ENCODE assay signal across 24 cellular contexts in the genomic region with DNA sequence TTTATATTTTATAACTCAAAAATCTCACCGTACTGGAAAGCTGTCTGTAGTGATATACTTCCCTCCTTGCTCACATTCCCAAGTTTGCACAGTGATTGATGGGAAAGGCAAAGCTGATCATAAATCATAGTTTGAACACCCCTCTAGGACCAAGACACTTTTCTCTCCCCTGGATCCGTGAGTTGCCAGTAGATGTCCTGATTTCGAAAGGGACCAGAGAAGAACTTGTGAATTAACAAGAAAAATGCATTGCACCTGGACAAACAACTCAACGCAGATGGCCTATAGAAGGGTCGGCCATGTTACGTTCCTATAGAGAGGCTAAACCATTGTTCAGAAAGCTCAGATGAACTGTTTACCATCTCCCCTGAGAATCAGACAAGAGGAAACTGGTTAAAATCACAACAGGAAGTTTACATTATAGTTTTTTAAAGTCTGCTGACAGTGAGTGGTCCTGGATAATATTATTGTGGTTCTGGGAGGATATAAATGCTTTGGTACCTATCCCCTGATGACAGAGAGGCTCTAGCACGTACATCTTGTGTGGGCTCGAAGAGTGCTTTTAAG.
DNase-seq lines count a peak whose midpoint lies in the region; ATAC-seq, FAIRE-seq and TF ChIP-seq lines count a peak whose summit lies in the region.
"Had no signal": no experiment of that assay in that cellular context is flagged by ENCODE, and none has a peak within 500 bp of the region (broad histone marks: within the 10 kb centered on the region; RNA-seq: fewer than 3 reads in every experiment).

No MANE protein-coding gene starts in this region.

- TF ChIP-seq EP300 in HepG2 (IDR thresholded peaks at IDR 0.05; ENCODE audit: low read depth in 2 of 2, low read length in 2 of 2), result no peak
- no peak for TF ChIP-seq EP300 in HepG2 (CRISPR knock-in tag; IDR thresholded peaks at IDR 0.05; ENCODE audit: borderline replicate concordance)

- in situ Hi-C loops in HepG2 (cut with HindIII; ENCODE audit: extremely low pct_ligation_motif_present, low pct_unique_long_range_greater_than_20kb), result no loop called here
- in situ Hi-C loops in GM13976 (cut with MboI; ENCODE audit: low sequenced_read_pairs, unreplicated experiment), result no loop called here

- no peak overlapping the region for H3K4me3 Mint-ChIP-seq in endodermal cell
- H3K4me3 Mint-ChIP-seq: activated CD8-positive, alpha-beta T cell treated with anti-CD3 and anti-CD28 coated beads, Interleukin-2, amount 10 ng/mL, durations not matched to agents 7 days and 5 days; naive thymus-derived CD8-positive, alpha-beta T cell; T-cell had no signal

- H3K27me3 ChIP-seq in ascending aorta (no peaks in the 10 kb centered on the region), HepG2 (ENCODE audit: control insufficient read depth in 1 of 2, insufficient read depth in 2 of 2, low read length in 2 of 2) (no peaks in the 10 kb centered on the region), endodermal cell (ENCODE audit: control insufficient read depth, insufficient read depth, low read length, poor library complexity, severe bottlenecking) (no peaks in the 10 kb centered on the region)

- WGBS in HepG2 (ENCODE audit: low lambda C conversion rate), result 96% methylated on average over 8 of the region's 8 CpGs
- 96 to 99% methylated on average over 6 to 8 of the region's 8 CpGs for WGBS in endodermal cell (ENCODE audit: insufficient coverage in 1 of 2, insufficient read length in 1 of 2), 2 experiments

- DNase-seq in DMS53 treated with DMSO at 0.1 percent for 48 hours (lab: John Stamatoyannopoulos, UW; ENCODE audit: unreplicated experiment), result peak; percentile 40
- no peak for DNase-seq in ascending aorta (ENCODE audit: low spot score in 2 of 2)
- DNase-seq in HepG2 (ENCODE audit: low spot score), result no peak
- DNase-seq in GM13976 (ENCODE audit: low spot score), result no peak
- no peak for DNase-seq in stimulated activated CD4-positive, alpha-beta T cell treated with anti-CD3 and anti-CD28 coated beads, Interleukin-4, amount 100 ng/mL, for 4 hours
- no peak for DNase-seq in endodermal cell
- DNase-seq: activated CD4-positive, alpha-beta T cell treated with anti-CD3 and anti-CD28 coated beads for 1 hour; activated CD8-positive, alpha-beta T cell treated with anti-CD3 and anti-CD28 coated beads, Interleukin-2, amount 10 ng/mL, durations not matched to agents 7 days and 5 days; activated gamma-delta T cell; GOT3; left cardiac atrium; naive thymus-derived CD8-positive, alpha-beta T cell; NCI-H2171; SHP77 treated with DMSO at 0.1 percent for 48 hours; stimulated activated CD4-positive, alpha-beta T cell treated with anti-CD3 and anti-CD28 coated beads, Interleukin-15, amount 100 ng/mL, for 24 hours; T-cell had no signal

- H3K9ac ChIP-seq in HepG2 (ENCODE audit: insufficient read depth, low read depth, low read length) (no peak overlapping the region), endodermal cell (ENCODE audit: extremely low read depth, low read length, poor library complexity, severe bottlenecking) (no peak overlapping the region)

- no peaks in the 10 kb centered on the region for H3K9me3 Mint-ChIP-seq in endodermal cell
- H3K9me3 Mint-ChIP-seq: T-cell had no signal

- H3K79me2 ChIP-seq in HepG2 (ENCODE audit: insufficient read depth, low read length), result no peaks in the 10 kb centered on the region

- intact Hi-C loops in ascending aorta (cut with DNase I) (no loop called here), HepG2 (cut with micrococcal nuclease; ENCODE audit: unreplicated experiment) (loop anchor here (10.0 kb wide), 1 partner anchor 121 kb away; a partner anchor contains a TSS)

- no peaks in the 10 kb centered on the region for H4K20me1 ChIP-seq in HepG2 (ENCODE audit: insufficient read depth, low read length)

- no peaks in the 10 kb centered on the region for H3K36me3 Mint-ChIP-seq in endodermal cell (ENCODE audit: low read depth)
- H3K36me3 Mint-ChIP-seq: naive thymus-derived CD8-positive, alpha-beta T cell; T-cell had no signal

- H3K36me3 ChIP-seq in ascending aorta (no peaks in the 10 kb centered on the region), HepG2 (replicated peaks in 1 of 2; ENCODE audit: control insufficient read depth in 1 of 2, insufficient read depth in 2 of 2, low read length in 2 of 2) (no peaks in the 10 kb centered on the region), endodermal cell (ENCODE audit: control insufficient read depth, insufficient read depth, low read length) (no peaks in the 10 kb centered on the region)

- no peak for FAIRE-seq in HepG2 (lab: Jason Lieb, UNC)
- FAIRE-seq: endometrium, G401.6, GM19239, TTC549 had no signal

- POLR2A ChIA-PET in HepG2 (lab: Yijun Ruan, JAX), result interaction anchor here (1.3 kb wide), 1 partner anchor 12 kb away, joined by 4 read pairs; no protein-coding TSS in a partner anchor

- H3K9me3 ChIP-seq in ascending aorta (no peaks in the 10 kb centered on the region), HepG2 (ENCODE audit: low read length) (no peaks in the 10 kb centered on the region), endodermal cell (ENCODE audit: control insufficient read depth, low read length) (no peaks in the 10 kb centered on the region)

- CTCF ChIA-PET in HepG2 (lab: Yijun Ruan, JAX; ENCODE audit: low intra/inter-chr PET ratio, low total read pairs), result no interaction called here

- TF ChIP-seq CTCF in 22Rv1 (IDR thresholded peaks at IDR 0.05) (no peak), ascending aorta (IDR thresholded peaks at IDR 0.05) (no peak), HepG2 (CRISPR knock-in tag; IDR thresholded peaks at IDR 0.05) (no peak), GM13976 (IDR thresholded peaks at IDR 0.05; ENCODE audit: borderline replicate concordance, control extremely low read depth, extremely low read depth, insufficient read depth, missing control alignments) (no peak), endodermal cell (conservative IDR thresholded peaks at IDR 0.05) (no peak)

- H3K27me3 Mint-ChIP-seq in endodermal cell (ENCODE audit: insufficient read depth), result no peaks in the 10 kb centered on the region

- no peak for TF ChIP-seq RAD21 in HepG2 (CRISPR knock-in tag; IDR thresholded peaks at IDR 0.05)

- H3K4me1 ChIP-seq in ascending aorta (peaks cover 6 to 32% of the 10 kb centered on the region in 2 donors), HepG2 (ENCODE audit: insufficient read depth, low read length) (peaks cover 91% of the 10 kb centered on the region), endodermal cell (ENCODE audit: control insufficient read depth, insufficient read depth, low read length) (no peaks in the 10 kb centered on the region)

- H3K27ac Mint-ChIP-seq in endodermal cell, result no peak overlapping the region
- H3K27ac Mint-ChIP-seq: activated CD8-positive, alpha-beta T cell treated with anti-CD3 and anti-CD28 coated beads, Interleukin-2, amount 10 ng/mL, durations not matched to agents 7 days and 5 days; naive thymus-derived CD8-positive, alpha-beta T cell; T-cell had no signal

- BruUV-seq in HepG2 (replicated peaks; lab: Mats Ljungman, UMichigan), result no TSS peak

- ATAC-seq in HepG2 (no peak), GM18505 (IDR thresholded peaks at IDR 0.05; ENCODE audit: unreplicated experiment) (no peak)
- ATAC-seq: activated CD8-positive, alpha-beta T cell treated with anti-CD3 and anti-CD28 coated beads, Interleukin-2, amount 10 ng/mL, durations not matched to agents 7 days and 5 days; left cardiac atrium; naive thymus-derived CD8-positive, alpha-beta T cell; sciatic nerve; T-cell had no signal

- H3K4me3 ChIP-seq in ascending aorta, result no peak overlapping the region
- no peak overlapping the region for H3K4me3 ChIP-seq in HepG2 (replicated peaks in 1 of 3; ENCODE audit: insufficient read depth in 1 of 3, low read depth in 2 of 3, low read length in 3 of 3)
- H3K4me3 ChIP-seq in endodermal cell (ENCODE audit: low read length), result no peak overlapping the region

- H2AFZ ChIP-seq in HepG2 (ENCODE audit: low read length), result no peak overlapping the region

- TF ChIP-seq POLR2A in HepG2 (IDR thresholded peaks at IDR 0.05; ENCODE audit: insufficient read depth in 1 of 2, low read depth in 2 of 2, low read length in 2 of 2) (no peak), GM18505 (IDR thresholded peaks at IDR 0.05; ENCODE audit: borderline replicate concordance, extremely low read depth, insufficient read depth, insufficient read length) (no peak)

- H3K27ac ChIP-seq in 22Rv1, result peak overlapping the region; percentile 68
- peak overlapping the region; percentile 45 to 53 for H3K27ac ChIP-seq in ascending aorta
- peak overlapping the region; percentile 18 for H3K27ac ChIP-seq in HepG2 (ENCODE audit: extremely low read length, insufficient read depth, low read length)
- H3K27ac ChIP-seq in endodermal cell (ENCODE audit: low read depth, low read length), result no peak overlapping the region
- H3K27ac ChIP-seq: C4-2B had no signal

- H3K4me1 Mint-ChIP-seq in endodermal cell, result peaks cover 11% of the 10 kb centered on the region

- H3K4me2 ChIP-seq in HepG2 (ENCODE audit: low read depth, low read length), result no peak overlapping the region

TF ChIP-seq in HepG2, 621 proteins besides CTCF, POLR2A, EP300 and RAD21:
- TF ChIP-seq FOXO1 (CRISPR knock-in tag; IDR thresholded peaks at IDR 0.05), result no peak
- no peak for TF ChIP-seq RFX5 (IDR thresholded peaks at IDR 0.05; ENCODE audit: low read depth, low read length)
- TF ChIP-seq ZNF432 (CRISPR knock-in tag; IDR thresholded peaks at IDR 0.05; ENCODE audit: borderline replicate concordance), result no peak
- no peak for TF ChIP-seq MATR3 (CRISPR knock-in tag; IDR thresholded peaks at IDR 0.05)
